Comparison of ENCODE assay signal across 26 cellular contexts in genomic region chr1:32889731-32890278, GRCh38. TPM values are rescaled to one million over a fixed set of nuclear protein-coding genes. Genes with fewer than 3 reads are reported as not detected.
"Had no signal": no experiment of that assay in that cellular context is flagged by ENCODE, and none has a peak within 500 bp of the region (broad histone marks: within the 10 kb centered on the region; RNA-seq: fewer than 3 reads in every experiment).

No MANE protein-coding gene starts in this region.

- H3K36me3 ChIP-seq: gastroesophageal sphincter, pancreas, tibial nerve had no signal

- FAIRE-seq: colon, pancreas had no signal

- DNase-seq: cerebellar nuclear complex; esophagus squamous epithelium; foreskin fibroblast; hippocampal formation; left colon; left ventricle myocardium superior; naive thymus-derived CD4-positive, alpha-beta T cell; nephron progenitor cell; right cardiac atrium; stimulated activated CD4-positive, alpha-beta T cell treated with anti-CD3 and anti-CD28 coated beads, Interleukin-15, amount 100 ng/mL, for 24 hours; stimulated activated CD4-positive, alpha-beta T cell treated with anti-CD3 and anti-CD28 coated beads, Interleukin-1b, Interleukin-23, amount 100 ng/mL, for 48 hours; stimulated activated CD4-positive, alpha-beta T cell treated with anti-CD3 and anti-CD28 coated beads, Interleukin-4, amount 100 ng/mL, for 24 hours; testis had no signal

- H3K27ac ChIP-seq: esophagus squamous epithelium, gastroesophageal sphincter, pancreas, testis, tibial nerve had no signal

- H3K4me3 Mint-ChIP-seq: dendritic cell treated with granulocyte-macrophage colony-stimulating factor and Interleukin-4, amounts not matched to agents 40 ng/mL and 50 ng/mL, for 4 days; naive thymus-derived CD4-positive, alpha-beta T cell; nephron progenitor cell; stimulated activated memory B cell treated with anti-CD40 and anti-IgM and Interleukin-4, amounts not matched to agents 10 μg/mL and 1 μg/mL and 100 μg/mL, for 72 hours; stimulated activated naive CD8-positive, alpha-beta T cell treated with anti-CD3 and anti-CD28 coated beads, Interleukin-15, Interleukin-2, amounts not matched to agents 100 ng/mL and 50 ng/mL, for 24 hours had no signal

- H3K9me3 ChIP-seq: esophagus squamous epithelium, gastroesophageal sphincter, pancreas, testis, tibial nerve had no signal

- H3K27ac Mint-ChIP-seq: dendritic cell treated with granulocyte-macrophage colony-stimulating factor and Interleukin-4, amounts not matched to agents 40 ng/mL and 50 ng/mL, for 4 days; naive thymus-derived CD4-positive, alpha-beta T cell; nephron progenitor cell; progenitor cell of endocrine pancreas; stimulated activated memory B cell treated with anti-CD40 and anti-IgM and Interleukin-4, amounts not matched to agents 10 μg/mL and 1 μg/mL and 100 μg/mL, for 72 hours; stimulated activated naive CD8-positive, alpha-beta T cell treated with anti-CD3 and anti-CD28 coated beads, Interleukin-15, Interleukin-2, amounts not matched to agents 100 ng/mL and 50 ng/mL, for 24 hours had no signal

- ATAC-seq: gastroesophageal sphincter; left colon; left ventricle myocardium superior; naive thymus-derived CD4-positive, alpha-beta T cell; pancreas; right cardiac atrium; stimulated activated memory B cell treated with anti-CD40 and anti-IgM and Interleukin-4, amounts not matched to agents 10 μg/mL and 1 μg/mL and 100 μg/mL, for 72 hours had no signal

- H3K27me3 ChIP-seq: testis had no signal

- H3K4me3 ChIP-seq: esophagus squamous epithelium, gastroesophageal sphincter, lung, pancreas, testis, tibial nerve had no signal

- H3K9me3 Mint-ChIP-seq: dendritic cell treated with granulocyte-macrophage colony-stimulating factor and Interleukin-4, amounts not matched to agents 40 ng/mL and 50 ng/mL, for 4 days; stimulated activated memory B cell treated with anti-CD40 and anti-IgM and Interleukin-4, amounts not matched to agents 10 μg/mL and 1 μg/mL and 100 μg/mL, for 72 hours; stimulated activated naive CD8-positive, alpha-beta T cell treated with anti-CD3 and anti-CD28 coated beads, Interleukin-15, Interleukin-2, amounts not matched to agents 100 ng/mL and 50 ng/mL, for 24 hours had no signal

RNA-seq across cellular contexts. Expression of gene HPCA, which starts 3.5 kb away (rescaled TPM):
- total RNA-seq: epithelial cell of proximal tubule, esophagus squamous epithelium, kidney epithelial cell, left ventricle myocardium superior, mesenteric fat pad, mononuclear cell, right cardiac atrium, tibial nerve had no signal
- polyA plus RNA-seq: naive thymus-derived CD4-positive, alpha-beta T cell had no signal

RNA-seq across cellular contexts. Expression of gene TMEM54, which starts 11.4 kb away (rescaled TPM):
- total RNA-seq: mononuclear cell; naive thymus-derived CD4-positive, alpha-beta T cell had no signal
- polyA plus RNA-seq: naive thymus-derived CD4-positive, alpha-beta T cell had no signal

RNA-seq across cellular contexts. Expression of gene FNDC5, which starts 19.1 kb away (rescaled TPM):
- total RNA-seq: epithelial cell of proximal tubule; naive thymus-derived CD4-positive, alpha-beta T cell had no signal
